Comparison of ENCODE assay signal across 10 cellular contexts in genomic region chr17:8117367-8117979, GRCh38. TPM values are rescaled to one million over a fixed set of nuclear protein-coding genes. Genes with fewer than 3 reads are reported as not detected.
DNase-seq lines count a peak whose midpoint lies in the region; ATAC-seq and TF ChIP-seq lines count a peak whose summit lies in the region.
"Had no signal": no experiment of that assay in that cellular context is flagged by ENCODE, and none has a peak within 500 bp of the region (broad histone marks: within the 10 kb centered on the region; RNA-seq: fewer than 3 reads in every experiment).

No MANE protein-coding gene starts in this region.

- TF ChIP-seq EP300 in SK-N-SH (IDR thresholded peaks at IDR 0.05; ENCODE audit: borderline replicate concordance in 1 of 2, low read depth in 1 of 2, low read length in 1 of 2) = no peak

- H3K4me2 ChIP-seq in SK-N-SH = peak overlapping the region; percentile 97
- H3K4me2 ChIP-seq in hepatocyte = peak overlapping the region; percentile 88

- TF ChIP-seq CTCF in SK-N-SH (IDR thresholded peaks at IDR 0.05) (no peak), WERI-Rb-1 (IDR thresholded peaks at IDR 0.05; ENCODE audit: low read depth, low read length) (no peak), hepatocyte (IDR thresholded peaks at IDR 0.05; ENCODE audit: poor library complexity) (no peak)

- POLR2A ChIA-PET in SK-N-SH (lab: Yijun Ruan, JAX) = no interaction called here

- H3K4me1 ChIP-seq in SK-N-SH (ENCODE audit: control insufficient read depth in 1 of 2, insufficient read depth in 2 of 2, low read depth in 1 of 2, low read length in 1 of 2) = peaks cover 0 to 18% of the 10 kb centered on the region in 2 experiments; a peak in 2 of 4 replicates
- no peaks in the 10 kb centered on the region for H3K4me1 ChIP-seq in hepatocyte (ENCODE audit: insufficient read depth)

- H2AFZ ChIP-seq in SK-N-SH (ENCODE audit: low read depth) = peak overlapping the region; percentile 77; the same call in 1 of the 2 replicates
- H2AFZ ChIP-seq in hepatocyte = peak overlapping the region; percentile 30

- H3K27ac ChIP-seq in SK-N-SH (ENCODE audit: low read depth in 2 of 2, low read length in 1 of 2) (peak overlapping the region in 1 of 2 experiments; percentile 63; a peak in 2 of 4 replicates), WERI-Rb-1 (no peak overlapping the region), hepatocyte (peak overlapping the region; percentile 91)

- H3K9me3 ChIP-seq in SK-N-SH (no peaks in the 10 kb centered on the region), WERI-Rb-1 (ENCODE audit: severe bottlenecking) (no peaks in the 10 kb centered on the region), hepatocyte (ENCODE audit: low read depth) (no peaks in the 10 kb centered on the region)

- peak overlapping the region; percentile 91 to 96 for H3K4me3 Mint-ChIP-seq in stimulated activated naive CD8-positive, alpha-beta T cell treated with anti-CD3 and anti-CD28 coated beads, Interleukin-15, amount 100 ng/mL, for 72 hours

- no peak for ATAC-seq in SK-N-SH treated with all-trans-retinoic acid at 6 μM for 48 hours
- no peak for ATAC-seq in stimulated activated naive CD8-positive, alpha-beta T cell treated with anti-CD3 and anti-CD28 coated beads, Interleukin-15, amount 100 ng/mL, for 72 hours
- no peak for ATAC-seq in HG02840 (IDR thresholded peaks at IDR 0.05; ENCODE audit: low FRiP score, unreplicated experiment)

- H3K9me2 ChIP-seq in SK-N-SH (no peaks in the 10 kb centered on the region), hepatocyte (replicated peaks; ENCODE audit: insufficient read depth) (no peaks in the 10 kb centered on the region)

- H3K27me3 Mint-ChIP-seq in stimulated activated naive CD8-positive, alpha-beta T cell treated with anti-CD3 and anti-CD28 coated beads, Interleukin-15, amount 100 ng/mL, for 72 hours = peaks cover 59% of the 10 kb centered on the region

- TF ChIP-seq RAD21 in SK-N-SH (IDR thresholded peaks at IDR 0.05; ENCODE audit: low read length) = no peak

- H3K27me3 ChIP-seq in SK-N-SH (ENCODE audit: insufficient read depth) = peaks cover 35% of the 10 kb centered on the region; the same call in 1 of the 2 replicates
- peaks cover 9% of the 10 kb centered on the region for H3K27me3 ChIP-seq in WERI-Rb-1 (ENCODE audit: insufficient read depth, low read depth, severe bottlenecking)
- peaks cover 32% of the 10 kb centered on the region for H3K27me3 ChIP-seq in hepatocyte

- H4K20me1 ChIP-seq in SK-N-SH (ENCODE audit: insufficient read depth) (peaks cover 15% of the 10 kb centered on the region), hepatocyte (ENCODE audit: insufficient read depth, poor library complexity, severe bottlenecking) (no peaks in the 10 kb centered on the region)

- H3K27ac Mint-ChIP-seq in stimulated activated naive CD8-positive, alpha-beta T cell treated with anti-CD3 and anti-CD28 coated beads, Interleukin-15, amount 100 ng/mL, for 72 hours = no peak overlapping the region

- CTCF ChIA-PET in SK-N-SH (lab: Yijun Ruan, JAX) = interaction anchor here (1.0 to 15.2 kb wide), 11 partner anchors 10 to 70 kb away, joined by 3 to 298 read pairs (median 32); partner anchors contain the start of genes ALOX12B and PER1

- DNase-seq in SK-N-SH (no peak), WERI-Rb-1 (no peak), hepatocyte (ENCODE audit: low spot score) (peak; percentile 42), HuH-7.5 (ENCODE audit: low spot score) (no peak)
- no peak for DNase-seq in stimulated activated naive CD8-positive, alpha-beta T cell treated with anti-CD3 and anti-CD28 coated beads, Interleukin-15, amount 100 ng/mL, for 72 hours
- no peak for DNase-seq in stimulated activated CD4-positive, alpha-beta T cell treated with anti-CD3 and anti-CD28 coated beads, Interleukin-12 subunit alpha, Interleukin-12 subunit beta, amount 100 ng/mL, for 4 hours

- H3K9me3 Mint-ChIP-seq in stimulated activated naive CD8-positive, alpha-beta T cell treated with anti-CD3 and anti-CD28 coated beads, Interleukin-15, amount 100 ng/mL, for 72 hours = no peaks in the 10 kb centered on the region

- no peaks in the 10 kb centered on the region for H3K79me2 ChIP-seq in SK-N-SH (ENCODE audit: insufficient read depth)
- no peaks in the 10 kb centered on the region for H3K79me2 ChIP-seq in hepatocyte

- peaks cover 23% of the 10 kb centered on the region for H3F3A ChIP-seq in SK-N-SH (replicated peaks; ENCODE audit: insufficient read depth)

- H3K4me1 Mint-ChIP-seq in stimulated activated naive CD8-positive, alpha-beta T cell treated with anti-CD3 and anti-CD28 coated beads, Interleukin-15, amount 100 ng/mL, for 72 hours = peaks cover 43% of the 10 kb centered on the region

- H3K36me3 ChIP-seq in SK-N-SH (replicated peaks in 1 of 2; ENCODE audit: control insufficient read depth in 1 of 2, insufficient read depth in 2 of 2, low read length in 1 of 2) = no peaks in the 10 kb centered on the region
- H3K36me3 ChIP-seq in WERI-Rb-1 = no peaks in the 10 kb centered on the region
- H3K36me3 ChIP-seq in hepatocyte (replicated peaks; ENCODE audit: insufficient read depth, low read depth) = no peaks in the 10 kb centered on the region

- 27% methylated on average over 12 of the region's 18 CpGs for WGBS in SK-N-SH (ENCODE audit: low lambda C conversion rate)
- 9% methylated on average over 18 of the region's 18 CpGs for WGBS in hepatocyte (ENCODE audit: low lambda C conversion rate, missing lambda C conversion rate)

- peak overlapping the region; percentile 52 for H3K9ac ChIP-seq in SK-N-SH

- H3K4me3 ChIP-seq in SK-N-SH (ENCODE audit: low read depth in 2 of 2, low read length in 1 of 2) = peak overlapping the region; percentile 53 to 79
- peak overlapping the region; percentile 56 for H3K4me3 ChIP-seq in WERI-Rb-1 (ENCODE audit: low read depth, low read length)
- H3K4me3 ChIP-seq in hepatocyte = peak overlapping the region; percentile 48

TF ChIP-seq in SK-N-SH, 30 proteins besides CTCF, POLR2A, EP300 and RAD21:
- TF ChIP-seq MEF2A (IDR thresholded peaks at IDR 0.05; ENCODE audit: borderline replicate concordance, low read depth) = no peak
- no peak for TF ChIP-seq ZBTB33 (IDR thresholded peaks at IDR 0.05; ENCODE audit: borderline replicate concordance, low read depth)
- TF ChIP-seq GATA2 (CRISPR knock-in tag; IDR thresholded peaks at IDR 0.05) = peak; percentile 57; the same call in 1 of the 2 replicates
- TF ChIP-seq GABPA (IDR thresholded peaks at IDR 0.05; ENCODE audit: low read depth) = no peak

TF ChIP-seq in SK-N-SH treated with all-trans-retinoic acid at 6 μM for 48 hours, 23 proteins besides CTCF, POLR2A, EP300 and RAD21 (continues in another document):
- no peak for TF ChIP-seq PATZ1 (CRISPR knock-in tag; IDR thresholded peaks at IDR 0.05; ENCODE audit: borderline replicate concordance)
- TF ChIP-seq ZFP3 (CRISPR knock-in tag; IDR thresholded peaks at IDR 0.05) = no peak
- no peak for TF ChIP-seq ESRRG (CRISPR knock-in tag; IDR thresholded peaks at IDR 0.05)
- no peak for TF ChIP-seq TCF4 (CRISPR knock-in tag; IDR thresholded peaks at IDR 0.05; ENCODE audit: borderline replicate concordance)
- TF ChIP-seq CSDC2 (CRISPR knock-in tag; IDR thresholded peaks at IDR 0.05) = no peak
- TF ChIP-seq TOX (CRISPR knock-in tag; IDR thresholded peaks at IDR 0.05; ENCODE audit: borderline replicate concordance) = no peak
- no peak for TF ChIP-seq GLIS3 (CRISPR knock-in tag; IDR thresholded peaks at IDR 0.05)
- no peak for TF ChIP-seq ZNF565 (CRISPR knock-in tag; conservative IDR thresholded peaks at IDR 0.05; ENCODE audit: low read depth)
- TF ChIP-seq BACH2 (CRISPR knock-in tag; IDR thresholded peaks at IDR 0.05; ENCODE audit: borderline replicate concordance) = no peak
- TF ChIP-seq OSR1 (CRISPR knock-in tag; IDR thresholded peaks at IDR 0.05) = no peak
- no peak for TF ChIP-seq ZFP30 (CRISPR knock-in tag; IDR thresholded peaks at IDR 0.05)

RNA-seq across cellular contexts. Expression of gene ALOXE3, which starts 0.8 kb away (rescaled TPM):
- polyA plus RNA-seq in SK-N-SH (2012; rRNA removed) = 0.13 and 0.46 TPM in 2 replicates
- 0.15 and 0.18 TPM in 2 replicates for polyA plus RNA-seq in SK-N-SH (2012; cell fraction: cytosol; rRNA removed)
- polyA plus RNA-seq in SK-N-SH (2012; cell fraction: nucleus; rRNA removed) = 0.56 and 0.58 TPM in 2 replicates
- total RNA-seq in hepatocyte = 0.48 and 0.77 TPM in 2 replicates
- 1.5 and 2.6 TPM in 2 replicates for polyA plus RNA-seq in hepatocyte
- total RNA-seq: Daoy, dermis microvascular lymphatic vessel endothelial cell had no signal

RNA-seq across cellular contexts. Expression of gene HES7, which starts 6.4 kb away (rescaled TPM):
- polyA plus RNA-seq in SK-N-SH (2012; rRNA removed) (0.71 and 1.2 TPM in 2 replicates), hepatocyte (not detected in 2 replicates)
- 0.42 and 0.67 TPM in 2 replicates for polyA plus RNA-seq in SK-N-SH (2012; cell fraction: cytosol; rRNA removed)
- polyA plus RNA-seq in SK-N-SH (2012; cell fraction: nucleus; rRNA removed) = 7.3 and 13.8 TPM in 2 replicates
- not detected in 2 replicates for total RNA-seq in hepatocyte

RNA-seq across cellular contexts. Expression of gene ALOX12B, which starts 30.0 kb away (rescaled TPM):
- 0.20 TPM in 1 of 2 replicates, not detected in the other for polyA plus RNA-seq in SK-N-SH (2012; rRNA removed)
- 0.03 and 0.16 TPM in 2 replicates for polyA plus RNA-seq in SK-N-SH (2012; cell fraction: cytosol; rRNA removed)
- polyA plus RNA-seq in SK-N-SH (2012; cell fraction: nucleus; rRNA removed) = 0.36 TPM in 1 of 2 replicates, not detected in the other
- total RNA-seq in hepatocyte = 0.52 and 2.0 TPM in 2 replicates
- polyA plus RNA-seq in hepatocyte = 0.22 and 1.8 TPM in 2 replicates
- total RNA-seq: Daoy, dermis microvascular lymphatic vessel endothelial cell had no signal

RNA-seq across cellular contexts. Expression of gene PER1, which starts 34.7 kb away (rescaled TPM):
- polyA plus RNA-seq in SK-N-SH (2012; rRNA removed) (32.7 and 56.8 TPM in 2 replicates), hepatocyte (107 and 143 TPM in 2 replicates)
- 2.7 and 4.0 TPM in 2 replicates for polyA plus RNA-seq in SK-N-SH (2012; cell fraction: cytosol; rRNA removed)
- 201 and 297 TPM in 2 replicates for polyA plus RNA-seq in SK-N-SH (2012; cell fraction: nucleus; rRNA removed)
- 35.3 and 36.5 TPM in 2 replicates for total RNA-seq in hepatocyte

RNA-seq across cellular contexts. Expression of gene VAMP2, which starts 45.3 kb away (rescaled TPM):
- 42.0 and 43.4 TPM in 2 replicates for polyA plus RNA-seq in SK-N-SH (2012; rRNA removed)
- polyA plus RNA-seq in SK-N-SH (2012; cell fraction: cytosol; rRNA removed) = 39.1 and 45.5 TPM in 2 replicates
- polyA plus RNA-seq in SK-N-SH (2012; cell fraction: nucleus; rRNA removed) = 81.4 and 130 TPM in 2 replicates
- 8.2 and 8.5 TPM in 2 replicates for total RNA-seq in hepatocyte
- polyA plus RNA-seq in hepatocyte = 44.6 and 85.7 TPM in 2 replicates
